In genomic region chr5:180365829-180366228, GRCh38 we compare ENCODE assay signal across 25 cellular contexts. TPM values are rescaled to one million over a fixed set of nuclear protein-coding genes. Genes with fewer than 3 reads are reported as not detected.
A peak's percentile ranks its signal among the peaks of the same experiment; 100 is the strongest.
DNase-seq lines count a peak whose midpoint lies in the region; ATAC-seq, FAIRE-seq and TF ChIP-seq lines count a peak whose summit lies in the region.
"Had no signal": no experiment of that assay in that cellular context is flagged by ENCODE, and none has a peak within 500 bp of the region (broad histone marks: within the 10 kb centered on the region; RNA-seq: fewer than 3 reads in every experiment).

No MANE protein-coding gene starts in this region.

- 74 to 75% methylated on average over 4 of the region's 4 CpGs for WGBS in GM23248 (ENCODE audit: low coverage in 1 of 2, low lambda C conversion rate in 2 of 2, missing lambda C conversion rate in 2 of 2), 2 experiments

- no peaks in the 10 kb centered on the region for H3K9me2 ChIP-seq in GM23248 (ENCODE audit: insufficient read depth)

- dilution Hi-C loops in endothelial cell of umbilical vein (cut with MboI; ENCODE audit: extremely low pct_ligation_motif_present, low sequenced_read_pairs) = no loop called here

- peaks cover 5% of the 10 kb centered on the region for H3K9me3 Mint-ChIP-seq in astrocyte (ENCODE audit: unreplicated experiment)
- H3K9me3 Mint-ChIP-seq in osteocyte (ENCODE audit: unreplicated experiment) = no peaks in the 10 kb centered on the region

- CTCF ChIA-PET in endothelial cell of umbilical vein (lab: Charles Lee) = no interaction called here

- H3K36me3 ChIP-seq in GM23248 (ENCODE audit: low read depth) (no peaks in the 10 kb centered on the region), astrocyte (ENCODE audit: insufficient read depth, low read length) (no peaks in the 10 kb centered on the region), endothelial cell of umbilical vein (ENCODE audit: control insufficient read depth in 2 of 2, extremely low read depth in 1 of 2, insufficient read depth in 2 of 2, low read length in 2 of 2) (no peaks in the 10 kb centered on the region)

- DNase-seq in GM23248 (no peak), astrocyte (ENCODE audit: low read depth) (no peak), endothelial cell of umbilical vein (ENCODE audit: low read depth, low spot score) (no peak), osteocyte (ENCODE audit: extremely low spot score, unreplicated experiment) (no peak), medulla oblongata (ENCODE audit: extremely low spot score) (no peak)
- no peak for DNase-seq in stimulated activated CD4-positive, alpha-beta T cell treated with anti-CD3 and anti-CD28 coated beads, Interleukin-4, amount 100 ng/mL, for 1 hour
- DNase-seq: Calu3; CD8-positive, alpha-beta memory T cell; DMS153; MM.1S; NCI-H1048; NCI-H1417 treated with DMSO at 0.1 percent for 48 hours; NCI-H187; NCI-H446 treated with DMSO at 0.1 percent for 48 hours; NCI-H526 treated with DMSO at 0.1 percent for 48 hours; PC-9; RPMI8226; SHP77 had no signal

- TF ChIP-seq CTCF in astrocyte (IDR thresholded peaks at IDR 0.05; ENCODE audit: insufficient read depth, low read depth, low read length) = no peak
- no peak for TF ChIP-seq CTCF in endothelial cell of umbilical vein (IDR thresholded peaks at IDR 0.05; ENCODE audit: extremely low read depth in 1 of 2, insufficient read depth in 1 of 2, low read depth in 1 of 2, low read length in 2 of 2)
- no peak for TF ChIP-seq CTCF in osteocyte (IDR thresholded peaks at IDR 0.05)

- H3K27me3 Mint-ChIP-seq in astrocyte (ENCODE audit: low read depth, unreplicated experiment) (peaks cover 6% of the 10 kb centered on the region), osteocyte (ENCODE audit: unreplicated experiment) (no peaks in the 10 kb centered on the region)

- H3K4me3 ChIP-seq in GM23248 (no peak overlapping the region), astrocyte (ENCODE audit: insufficient read depth, low read depth, low read length) (no peak overlapping the region), endothelial cell of umbilical vein (replicated peaks in 1 of 3; ENCODE audit: insufficient read depth in 1 of 3, low read depth in 1 of 3, low read length in 3 of 3) (no peak overlapping the region)
- H3K4me3 ChIP-seq: K562, PC-9, SK-N-MC had no signal

- H3K27ac ChIP-seq in GM23248 (peak overlapping the region; percentile 16), astrocyte (ENCODE audit: low read depth, low read length) (no peak overlapping the region), endothelial cell of umbilical vein (ENCODE audit: insufficient read depth, low read depth, low read length) (no peak overlapping the region)
- H3K27ac ChIP-seq: C4-2B, HL-60, PC-9, SK-N-MC had no signal

- H3K9ac ChIP-seq in GM23248 (peak overlapping the region; percentile 24; the same call in 1 of the 2 replicates), astrocyte (ENCODE audit: low read length) (no peak overlapping the region), endothelial cell of umbilical vein (replicated peaks; ENCODE audit: extremely low read depth, insufficient read depth, low read length) (no peak overlapping the region)

- peaks cover 9% of the 10 kb centered on the region for H3K4me1 ChIP-seq in GM23248 (ENCODE audit: insufficient read depth)
- H3K4me1 ChIP-seq in astrocyte (ENCODE audit: insufficient read depth, low read length) = no peaks in the 10 kb centered on the region
- H3K4me1 ChIP-seq in endothelial cell of umbilical vein (ENCODE audit: control insufficient read depth, extremely low read depth, insufficient read depth, low read length) = no peaks in the 10 kb centered on the region

- BruUV-seq in endothelial cell of umbilical vein (replicated peaks; lab: Mats Ljungman, UMichigan) = no TSS peak

- H3K27me3 ChIP-seq in GM23248 (replicated peaks; ENCODE audit: insufficient read depth) (no peaks in the 10 kb centered on the region), astrocyte (ENCODE audit: insufficient read depth, low read length) (no peaks in the 10 kb centered on the region), endothelial cell of umbilical vein (ENCODE audit: control insufficient read depth in 2 of 2, insufficient read depth in 2 of 2, low read length in 2 of 2) (no peaks in the 10 kb centered on the region)

- POLR2A ChIA-PET in endothelial cell of umbilical vein (lab: Charles Lee) = no interaction called here

- H3K9me3 ChIP-seq in GM23248 (ENCODE audit: low read depth) (no peaks in the 10 kb centered on the region), astrocyte (ENCODE audit: insufficient read depth, low read depth, low read length) (no peaks in the 10 kb centered on the region), endothelial cell of umbilical vein (replicated peaks; ENCODE audit: control insufficient read depth, insufficient read depth, low read length) (no peaks in the 10 kb centered on the region)

- in situ Hi-C loops in GM23248 (cut with MboI) = no loop called here

- H3F3A ChIP-seq in GM23248 (ENCODE audit: insufficient read depth) = no peaks in the 10 kb centered on the region

- no peak for TF ChIP-seq POLR2A in endothelial cell of umbilical vein (IDR thresholded peaks at IDR 0.05; ENCODE audit: low read depth, low read length)

- H3K36me3 Mint-ChIP-seq in astrocyte (ENCODE audit: low read depth, unreplicated experiment) (no peaks in the 10 kb centered on the region), osteocyte (ENCODE audit: unreplicated experiment) (no peaks in the 10 kb centered on the region)
- H3K36me3 Mint-ChIP-seq: CD8-positive, alpha-beta memory T cell had no signal

- H3K4me1 Mint-ChIP-seq in astrocyte (ENCODE audit: low read depth, unreplicated experiment) (no peaks in the 10 kb centered on the region), osteocyte (ENCODE audit: unreplicated experiment) (peaks cover 15% of the 10 kb centered on the region)

- H3K4me3 Mint-ChIP-seq in astrocyte (ENCODE audit: unreplicated experiment) (no peak overlapping the region), osteocyte (ENCODE audit: unreplicated experiment) (no peak overlapping the region)

- no peaks in the 10 kb centered on the region for H3K9me1 ChIP-seq in endothelial cell of umbilical vein (replicated peaks; ENCODE audit: control insufficient read depth, extremely low read depth, insufficient read depth, low read length)

- no peak for ATAC-seq in GM18861 (IDR thresholded peaks at IDR 0.05; ENCODE audit: unreplicated experiment)
- ATAC-seq: HepG2 had no signal

- FAIRE-seq in astrocyte (lab: Jason Lieb, UNC) = no peak
- FAIRE-seq in endothelial cell of umbilical vein (lab: Jason Lieb, UNC) = no peak
- FAIRE-seq: GM12891, HepG2, K562 had no signal

- H4K20me1 ChIP-seq in GM23248 (ENCODE audit: insufficient read depth) (no peaks in the 10 kb centered on the region), astrocyte (ENCODE audit: insufficient read depth, low read length) (no peaks in the 10 kb centered on the region), endothelial cell of umbilical vein (replicated peaks; ENCODE audit: control insufficient read depth, extremely low read depth, insufficient read depth, low read length) (no peaks in the 10 kb centered on the region)

- no peaks in the 10 kb centered on the region for H3K79me2 ChIP-seq in GM23248 (ENCODE audit: insufficient read depth)
- H3K79me2 ChIP-seq in astrocyte (ENCODE audit: insufficient read depth, low read length) = no peaks in the 10 kb centered on the region
- no peaks in the 10 kb centered on the region for H3K79me2 ChIP-seq in endothelial cell of umbilical vein (ENCODE audit: control insufficient read depth, insufficient read depth, low read length)

- H3K27ac Mint-ChIP-seq in astrocyte (ENCODE audit: unreplicated experiment) (peak overlapping the region; percentile 2), osteocyte (ENCODE audit: unreplicated experiment) (peak overlapping the region; percentile 94)

- peak overlapping the region; percentile 81 for H2AFZ ChIP-seq in GM23248
- peak overlapping the region; percentile 44 for H2AFZ ChIP-seq in astrocyte (ENCODE audit: low read depth, low read length)
- H2AFZ ChIP-seq in endothelial cell of umbilical vein (ENCODE audit: low read depth, low read length) = peak overlapping the region; percentile 36
- H2AFZ ChIP-seq: PC-9 had no signal

- intact Hi-C loops in endothelial cell of umbilical vein (cut with micrococcal nuclease) = no loop called here

- no peak overlapping the region for H3K4me2 ChIP-seq in GM23248 (ENCODE audit: unreplicated experiment)
- H3K4me2 ChIP-seq in astrocyte (ENCODE audit: low read length) = no peak overlapping the region
- no peak overlapping the region for H3K4me2 ChIP-seq in endothelial cell of umbilical vein (ENCODE audit: insufficient read depth, low read length)
- H3K4me2 ChIP-seq: PC-9 had no signal

TF ChIP-seq in endothelial cell of umbilical vein, 7 proteins besides CTCF, POLR2A, EP300 and RAD21:
- TF ChIP-seq, protein P1, sequence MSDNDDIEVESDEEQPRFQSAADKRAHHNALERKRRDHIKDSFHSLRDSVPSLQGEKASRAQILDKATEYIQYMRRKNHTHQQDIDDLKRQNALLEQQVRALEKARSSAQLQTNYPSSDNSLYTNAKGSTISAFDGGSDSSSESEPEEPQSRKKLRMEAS (IDR thresholded peaks at IDR 0.05; ENCODE audit: insufficient read depth, insufficient read length) = no peak
- TF ChIP-seq FOS (IDR thresholded peaks at IDR 0.05; ENCODE audit: borderline replicate concordance, insufficient read depth, low read length) = no peak
- no peak for TF ChIP-seq EZH2 (IDR thresholded peaks at IDR 0.05; ENCODE audit: borderline replicate concordance, low read depth, low read length, severe bottlenecking)
- no peak for TF ChIP-seq JUN (IDR thresholded peaks at IDR 0.05; ENCODE audit: borderline replicate concordance, insufficient read depth, insufficient read length, low read depth)
- TF ChIP-seq POLR2AphosphoS5 (IDR thresholded peaks at IDR 0.05; ENCODE audit: insufficient read depth, low read depth, low read length) = no peak
- no peak for TF ChIP-seq GATA2 (IDR thresholded peaks at IDR 0.05; ENCODE audit: insufficient read depth, insufficient read length, low read depth, low read length)
- no peak for TF ChIP-seq MYC (IDR thresholded peaks at IDR 0.05; ENCODE audit: low read depth, low read length)

RNA-seq across cellular contexts. Expression of gene GFPT2, which starts 12.7 kb away (rescaled TPM):
- total RNA-seq in GM23248 (2014; rRNA removed; shearing (Covaris generic)) = 45.2 and 49.1 TPM in 2 replicates
- 71.0 and 75.3 TPM in 2 replicates for polyA plus RNA-seq in GM23248 (2016; fragmentation: Nextera tagmentation; extraction: Ambion mirVana)
- 14.6 and 19.0 TPM in 2 replicates for total RNA-seq in astrocyte
- 4.5 and 5.5 TPM in 2 replicates for total RNA-seq in endothelial cell of umbilical vein
- polyA plus RNA-seq in endothelial cell of umbilical vein = 3.2 and 4.3 TPM in 2 replicates
- 5.6 and 6.8 TPM in 2 replicates for polyA plus RNA-seq in endothelial cell of umbilical vein (2011; cell fraction: cytosol; rRNA removed)
- 10.1 and 11.1 TPM in 2 replicates for polyA plus RNA-seq in endothelial cell of umbilical vein (2011; cell fraction: nucleus; rRNA removed)
- polyA plus RNA-seq in endothelial cell of umbilical vein (2012) = 6.9 and 7.6 TPM in 2 replicates
- 6.6 and 9.4 TPM in 2 replicates for polyA minus RNA-seq in endothelial cell of umbilical vein
- 6.7 TPM for polyA minus RNA-seq in endothelial cell of umbilical vein (2011; cell fraction: cytosol; rRNA and poly(A)+ RNA removed)
- polyA minus RNA-seq in endothelial cell of umbilical vein (2011; cell fraction: nucleus; rRNA and poly(A)+ RNA removed) = 5.6 and 7.0 TPM in 2 replicates
- total RNA-seq in osteocyte = 70.7 and 80.0 TPM in 2 replicates
- total RNA-seq: Calu3 had no signal
